21 cellular contexts compared by ENCODE assay signal in the genomic region with DNA sequence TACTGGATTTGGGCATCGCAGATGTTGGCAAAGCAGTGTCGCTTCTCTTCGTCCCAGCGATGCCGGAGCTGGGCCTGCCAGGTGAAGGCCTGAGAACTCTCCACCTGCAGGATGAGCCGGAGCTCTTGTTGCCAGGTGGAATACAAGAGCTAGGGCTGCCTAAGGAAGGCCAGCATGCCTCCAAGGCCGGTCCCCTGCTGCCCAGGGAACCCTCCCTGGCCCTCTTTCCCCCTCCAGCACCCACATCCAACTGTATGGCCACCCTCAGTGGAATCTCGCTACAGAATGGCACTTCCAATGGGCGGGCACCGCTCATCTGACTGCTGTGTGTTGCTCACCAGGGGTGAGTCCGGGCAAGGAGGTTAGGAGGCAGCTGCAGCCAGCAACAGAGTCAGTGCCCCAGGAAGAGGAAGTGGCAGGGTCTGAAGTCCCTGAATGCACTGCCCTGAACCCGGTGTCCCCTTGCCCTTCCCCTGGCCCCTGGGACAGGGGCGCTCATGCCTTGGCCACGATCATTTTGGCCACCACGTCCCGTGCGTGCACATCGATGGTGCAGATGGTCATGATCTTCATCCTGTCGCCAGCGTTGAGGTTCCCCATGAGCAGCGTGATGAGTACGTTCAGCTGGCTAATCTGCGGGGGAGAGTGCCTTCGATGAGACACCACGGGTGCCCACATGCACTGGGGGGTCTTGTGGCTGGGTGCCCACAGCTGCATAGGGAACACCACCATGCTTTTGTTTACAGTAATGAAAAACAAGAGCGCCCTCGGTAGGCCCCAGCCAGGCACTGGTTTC.
"Had no signal": no experiment of that assay in that cellular context is flagged by ENCODE, and none has a peak within 500 bp of the region (broad histone marks: within the 10 kb centered on the region; RNA-seq: fewer than 3 reads in every experiment).

No MANE protein-coding gene starts in this region.

- H3K9me3 ChIP-seq: esophagus squamous epithelium, pancreas, right lobe of liver, tibial nerve, uterus had no signal

- H3K36me3 ChIP-seq: cardiac muscle cell, esophagus squamous epithelium, pancreas, right lobe of liver, tibial nerve, uterus had no signal

- H3K27ac ChIP-seq: cardiac muscle cell, esophagus squamous epithelium, pancreas, right lobe of liver, tibial nerve, uterus had no signal

- ATAC-seq: activated T-helper 17 cell treated with anti-CD3 and anti-CD28 coated beads, Interleukin-2, amount 50 U/mL, for 72 hours; naive thymus-derived CD4-positive, alpha-beta T cell had no signal

- H3K4me1 ChIP-seq: right lobe of liver, tibial nerve, uterus had no signal

- DNase-seq: activated B cell treated with CpG ODN at 0.5 μM for 24 hours; activated CD4-positive, alpha-beta memory T cell treated with anti-CD3 and anti-CD28 coated beads, Interleukin-2, amount 10 ng/mL, durations not matched to agents 7 days and 5 days; activated CD4-positive, alpha-beta T cell treated with anti-CD3 and anti-CD28 coated beads for 48 hours; activated naive CD4-positive, alpha-beta T cell; activated naive CD8-positive, alpha-beta T cell treated with anti-CD3 and anti-CD28 coated beads for 36 hours; activated T-cell treated with anti-CD3 and anti-CD28 coated beads, Interleukin-2, amount 50 U/mL, for 1 hour; amniotic stem cell; effector CD8-positive, alpha-beta T cell; esophagus squamous epithelium; immature natural killer cell; mesenchymal stem cell; naive thymus-derived CD4-positive, alpha-beta T cell; right lobe of liver; small intestine; stimulated activated CD4-positive, alpha-beta T cell treated with anti-CD3 and anti-CD28 coated beads, Interleukin-15, amount 100 ng/mL, for 24 hours; stimulated activated CD4-positive, alpha-beta T cell treated with anti-CD3 and anti-CD28 coated beads, Interleukin-2, amount 100 ng/mL, for 48 hours; uterus had no signal

- H3K4me3 ChIP-seq: cardiac muscle cell, esophagus squamous epithelium, pancreas, right lobe of liver, tibial nerve, uterus had no signal

- H3K27me3 ChIP-seq: cardiac muscle cell, pancreas, right lobe of liver, tibial nerve, uterus had no signal
